In genomic region chr6:39823187-39823815, GRCh38 we compare ENCODE assay signal across 13 cellular contexts. TPM values are rescaled to one million over a fixed set of nuclear protein-coding genes. Genes with fewer than 3 reads are reported as not detected.
DNase-seq lines count a peak whose midpoint lies in the region; ATAC-seq and TF ChIP-seq lines count a peak whose summit lies in the region.
"Had no signal": no experiment of that assay in that cellular context is flagged by ENCODE, and none has a peak within 500 bp of the region (broad histone marks: within the 10 kb centered on the region; RNA-seq: fewer than 3 reads in every experiment).

No MANE protein-coding gene starts in this region.

- no peaks in the 10 kb centered on the region for H3K27me3 ChIP-seq in esophagus (ENCODE audit: control insufficient read depth in 1 of 2, insufficient read depth in 2 of 2, low read length in 2 of 2)
- H3K27me3 ChIP-seq in lung (ENCODE audit: control insufficient read depth, insufficient read depth): no peaks in the 10 kb centered on the region
- no peaks in the 10 kb centered on the region for H3K27me3 ChIP-seq in skeletal muscle satellite cell (ENCODE audit: control insufficient read depth, insufficient read depth, low read length)

- WGBS in esophagus, 2 donors: 50 to 69% methylated on average over 6 of the region's 6 CpGs
- WGBS in lung, 2 donors: 32 to 49% methylated on average over 6 of the region's 6 CpGs

- peak overlapping the region; percentile 74 for H3K4me2 ChIP-seq in skeletal muscle satellite cell (ENCODE audit: low read length)

- H3K36me3 ChIP-seq in esophagus (ENCODE audit: control insufficient read depth in 2 of 2, insufficient read depth in 2 of 2, low read length in 1 of 2) (no peaks in the 10 kb centered on the region), lung (ENCODE audit: control insufficient read depth in 2 of 2, insufficient read depth in 2 of 2, low read length in 2 of 2) (no peaks in the 10 kb centered on the region), skeletal muscle satellite cell (ENCODE audit: insufficient read depth, low read length) (no peaks in the 10 kb centered on the region)

- POLR2A ChIA-PET in HEK293T (lab: Yijun Ruan, JAX): no interaction called here

- H3K27ac ChIP-seq in esophagus (ENCODE audit: low read depth in 2 of 2, low read length in 1 of 2): peak overlapping the region; percentile 57 to 74
- H3K27ac ChIP-seq in lung (ENCODE audit: low read depth in 1 of 2, low read length in 1 of 2): peak overlapping the region in 1 of 2 donors; percentile 61

- H3K9me3 ChIP-seq in esophagus (ENCODE audit: control insufficient read depth in 2 of 2, insufficient read depth in 1 of 2, low read depth in 1 of 2, low read length in 1 of 2) (no peaks in the 10 kb centered on the region), lung (ENCODE audit: control insufficient read depth in 2 of 2, insufficient read depth in 1 of 2, low read length in 1 of 2) (no peaks in the 10 kb centered on the region), skeletal muscle satellite cell (replicated peaks; ENCODE audit: low read length) (no peaks in the 10 kb centered on the region)

- ATAC-seq in lung (ENCODE audit: insufficient read depth, low FRiP score): peak; percentile 32

- CTCF ChIA-PET in HEK293T (lab: Yijun Ruan, JAX): no interaction called here

- H3K4me1 ChIP-seq in esophagus (ENCODE audit: control insufficient read depth in 2 of 2, insufficient read depth in 2 of 2, low read length in 1 of 2): peaks cover 7 to 8% of the 10 kb centered on the region in 2 donors
- peaks cover 0 to 28% of the 10 kb centered on the region in 2 donors for H3K4me1 ChIP-seq in lung (ENCODE audit: control insufficient read depth in 2 of 2, insufficient read depth in 2 of 2, low read length in 2 of 2)
- H3K4me1 ChIP-seq in skeletal muscle satellite cell (ENCODE audit: control insufficient read depth, insufficient read depth, low read length): peaks cover 37% of the 10 kb centered on the region

- TF ChIP-seq CTCF in lung (IDR thresholded peaks at IDR 0.05; ENCODE audit: control extremely low read depth, extremely low read depth): no peak

- peak; percentile 83 for DNase-seq in COLO829 (ENCODE audit: low spot score)
- peak; percentile 38 for DNase-seq in lung (ENCODE audit: low spot score)
- DNase-seq in AG08396 (ENCODE audit: low spot score): no peak
- no peak for DNase-seq in HEK293T (ENCODE audit: extremely low spot score)
- no peak for DNase-seq in stimulated activated CD4-positive, alpha-beta T cell treated with anti-CD3 and anti-CD28 coated beads, Interleukin-2, amount 100 ng/mL, for 48 hours
- no peak for DNase-seq in stimulated activated CD4-positive, alpha-beta T cell treated with anti-CD3 and anti-CD28 coated beads, Interleukin-4, amount 100 ng/mL, for 1 hour
- DNase-seq: ACHN; activated CD4-positive, CD25-positive, alpha-beta regulatory T cell; DMS153; erythroblast had no signal

- peak overlapping the region; percentile 83 for H3K9ac ChIP-seq in skeletal muscle satellite cell (ENCODE audit: low read depth, low read length)

- H3K4me3 ChIP-seq in esophagus (ENCODE audit: low read depth in 1 of 2, low read length in 2 of 2): no peak overlapping the region
- H3K4me3 ChIP-seq in lung: no peak overlapping the region
- H3K4me3 ChIP-seq in skeletal muscle satellite cell (ENCODE audit: low read length): peak overlapping the region; percentile 44

TF ChIP-seq in HEK293T, 16 proteins besides CTCF, POLR2A, EP300 and RAD21:
- TF ChIP-seq FOXA1 (IDR thresholded peaks at IDR 0.05) (no peak), LEF1 (IDR thresholded peaks at IDR 0.05; ENCODE audit: borderline replicate concordance) (no peak), ELF4 (IDR thresholded peaks at IDR 0.05) (no peak), TARDBP (IDR thresholded peaks at IDR 0.05) (no peak), PKNOX1 (IDR thresholded peaks at IDR 0.05) (no peak), ARNT (IDR thresholded peaks at IDR 0.05) (no peak), FOXK2 (IDR thresholded peaks at IDR 0.05) (no peak), NFRKB (IDR thresholded peaks at IDR 0.05) (no peak), SP1 (IDR thresholded peaks at IDR 0.05) (no peak), BHLHE40 (IDR thresholded peaks at IDR 0.05; ENCODE audit: borderline replicate concordance) (no peak), SUZ12 (IDR thresholded peaks at IDR 0.05) (no peak), L3MBTL2 (conservative IDR thresholded peaks at IDR 0.05) (no peak), CTBP1 (IDR thresholded peaks at IDR 0.05; ENCODE audit: borderline replicate concordance) (no peak), HDGF (IDR thresholded peaks at IDR 0.05; ENCODE audit: borderline replicate concordance) (no peak)

RNA-seq across cellular contexts. Expression of gene DAAM2, which starts 31.1 kb away (rescaled TPM):
- polyA plus RNA-seq in esophagus (10 to 100 TPM; 10.7 to 11.3 TPM), lung (10 to 100 TPM; 13.6 to 26.8 TPM)
- 10 to 100 TPM; 30.3 to 43.0 TPM for total RNA-seq in lung
- total RNA-seq in skeletal muscle satellite cell (2012; rRNA removed): 0.51 and 2.2 TPM in 2 replicates
- total RNA-seq: activated T-helper 1 cell treated with anti-CD3 and anti-CD28 coated beads, Interleukin-12 subunit alpha, Interleukin-12 subunit beta, Interleukin-2, Interleukin-4 antibody, amounts not matched to agents 30 ng/mL and 10 ng/mL and 1 ng/mL, durations not matched to agents 14 hours and 24 hours and 36 hours had no signal

Comparison
In these comparisons a context has a peak if more than half of its experiments do, and no peak if none do; other contexts are left out.
1. DNase-seq: peak in COLO829 (single experiment) and lung (single experiment); none in AG08396 (single experiment), HEK293T (single experiment), stimulated activated CD4-positive, alpha-beta T cell treated with anti-CD3 and anti-CD28 coated beads, Interleukin-2, amount 100 ng/mL, for 48 hours (0 of 2) and stimulated activated CD4-positive, alpha-beta T cell treated with anti-CD3 and anti-CD28 coated beads, Interleukin-4, amount 100 ng/mL, for 1 hour (single experiment).